ENCODE assay signal across 8 cellular contexts in genomic region chr1:45014403-45015028, GRCh38. TPM values are rescaled to one million over a fixed set of nuclear protein-coding genes. Genes with fewer than 3 reads are reported as not detected.
DNase-seq lines count a peak whose midpoint lies in the region; ATAC-seq and TF ChIP-seq lines count a peak whose summit lies in the region.

No MANE protein-coding gene starts in this region.

- H3K79me2 ChIP-seq in hepatocyte: peaks cover 30% of the 10 kb centered on the region

- WGBS in hepatocyte (ENCODE audit: low lambda C conversion rate, missing lambda C conversion rate): 59% methylated on average over 6 of the region's 6 CpGs

- no peak overlapping the region for H2AFZ ChIP-seq in hepatocyte

- peak; percentile 91 for DNase-seq in GM12865 (ENCODE audit: low read depth)
- peak; percentile 19 for DNase-seq in NCI-H187 treated with DMSO at 0.1 percent for 48 hours (lab: John Stamatoyannopoulos, UW)
- DNase-seq in T-helper 2 cell treated with Interferon-gamma antibody and Interleukin-4, amounts not matched to agents 5 μg/mL and 100 μg/mL, for 36 hours (ENCODE audit: low spot score): peak; percentile 64
- peak; percentile 89 for DNase-seq in hepatocyte (ENCODE audit: low spot score)
- peak; percentile 48 for DNase-seq in skeletal muscle cell (ENCODE audit: low read depth)

- no peak overlapping the region for H3K27ac Mint-ChIP-seq in T-helper 2 cell treated with Interferon-gamma antibody and Interleukin-4, amounts not matched to agents 5 μg/mL and 100 μg/mL, for 36 hours

- no peak overlapping the region for H3K4me2 ChIP-seq in hepatocyte

- H3K4me3 ChIP-seq in GM12865 (ENCODE audit: low read depth, low read length) (no peak overlapping the region), hepatocyte (no peak overlapping the region), skeletal muscle cell (ENCODE audit: low read depth, low read length) (no peak overlapping the region)

- peak overlapping the region; percentile 59 for H3K4me3 Mint-ChIP-seq in T-helper 2 cell treated with Interferon-gamma antibody and Interleukin-4, amounts not matched to agents 5 μg/mL and 100 μg/mL, for 36 hours

- no peaks in the 10 kb centered on the region for H3K27me3 Mint-ChIP-seq in T-helper 2 cell treated with Interferon-gamma antibody and Interleukin-4, amounts not matched to agents 5 μg/mL and 100 μg/mL, for 36 hours (ENCODE audit: low read depth)

- no peaks in the 10 kb centered on the region for H3K36me3 ChIP-seq in hepatocyte (replicated peaks; ENCODE audit: insufficient read depth, low read depth)

- H3K36me3 Mint-ChIP-seq in T-helper 2 cell treated with Interferon-gamma antibody and Interleukin-4, amounts not matched to agents 5 μg/mL and 100 μg/mL, for 36 hours (ENCODE audit: low read depth): peaks cover 9% of the 10 kb centered on the region

- H3K27ac ChIP-seq in angular gyrus (ENCODE audit: low read depth, low read length) (peak overlapping the region; percentile 25), hepatocyte (no peak overlapping the region)

- peaks cover 28% of the 10 kb centered on the region for H3K4me1 Mint-ChIP-seq in T-helper 2 cell treated with Interferon-gamma antibody and Interleukin-4, amounts not matched to agents 5 μg/mL and 100 μg/mL, for 36 hours (ENCODE audit: low read depth)

- TF ChIP-seq CTCF in GM12865 (IDR thresholded peaks at IDR 0.05; ENCODE audit: insufficient read depth, low read depth, low read length, missing control alignments) (peak; percentile 93), hepatocyte (IDR thresholded peaks at IDR 0.05; ENCODE audit: poor library complexity) (peak; percentile 92)

- H3K9me3 ChIP-seq in hepatocyte (ENCODE audit: low read depth): no peaks in the 10 kb centered on the region

- H3K9me2 ChIP-seq in hepatocyte (replicated peaks; ENCODE audit: insufficient read depth): no peaks in the 10 kb centered on the region

- no peaks in the 10 kb centered on the region for H3K9me3 Mint-ChIP-seq in T-helper 2 cell treated with Interferon-gamma antibody and Interleukin-4, amounts not matched to agents 5 μg/mL and 100 μg/mL, for 36 hours

- peaks cover 3% of the 10 kb centered on the region for H4K20me1 ChIP-seq in hepatocyte (ENCODE audit: insufficient read depth, poor library complexity, severe bottlenecking)

- no peaks in the 10 kb centered on the region for H3K27me3 ChIP-seq in hepatocyte

- peaks cover 16% of the 10 kb centered on the region for H3K4me1 ChIP-seq in hepatocyte (ENCODE audit: insufficient read depth)

- ATAC-seq in HG03571 (IDR thresholded peaks at IDR 0.05; ENCODE audit: unreplicated experiment) (no peak), GM18502 (IDR thresholded peaks at IDR 0.05; ENCODE audit: poor library complexity, unreplicated experiment) (no peak)

RNA-seq across cellular contexts. Expression of gene UROD, which starts 2.5 kb away (rescaled TPM):
- total RNA-seq in hepatocyte: 77.1 and 91.8 TPM in 2 replicates
- polyA plus RNA-seq in hepatocyte: 152 and 167 TPM in 2 replicates

RNA-seq across cellular contexts. Expression of gene HECTD3, which starts 3.4 kb away (rescaled TPM):
- 27.1 and 27.6 TPM in 2 replicates for total RNA-seq in hepatocyte
- 39.1 and 39.3 TPM in 2 replicates for polyA plus RNA-seq in hepatocyte

RNA-seq across cellular contexts. Expression of gene EIF2B3, which starts 28.1 kb away (rescaled TPM):
- total RNA-seq in hepatocyte: 11.8 and 17.8 TPM in 2 replicates
- polyA plus RNA-seq in hepatocyte: 17.3 and 18.4 TPM in 2 replicates

Comparison
In these comparisons a context has a peak if more than half of its experiments do, and no peak if none do; other contexts are left out.
1. DNase-seq: peak in every context shown above with its lines; median percentile 91 in GM12865; 89 in hepatocyte; 64 in T-helper 2 cell treated with Interferon-gamma antibody and Interleukin-4, amounts not matched to agents 5 μg/mL and 100 μg/mL, for 36 hours; 48 in skeletal muscle cell; 19 in NCI-H187 treated with DMSO at 0.1 percent for 48 hours.